Comparison of ENCODE assay signal across 30 cellular contexts in the genomic region with DNA sequence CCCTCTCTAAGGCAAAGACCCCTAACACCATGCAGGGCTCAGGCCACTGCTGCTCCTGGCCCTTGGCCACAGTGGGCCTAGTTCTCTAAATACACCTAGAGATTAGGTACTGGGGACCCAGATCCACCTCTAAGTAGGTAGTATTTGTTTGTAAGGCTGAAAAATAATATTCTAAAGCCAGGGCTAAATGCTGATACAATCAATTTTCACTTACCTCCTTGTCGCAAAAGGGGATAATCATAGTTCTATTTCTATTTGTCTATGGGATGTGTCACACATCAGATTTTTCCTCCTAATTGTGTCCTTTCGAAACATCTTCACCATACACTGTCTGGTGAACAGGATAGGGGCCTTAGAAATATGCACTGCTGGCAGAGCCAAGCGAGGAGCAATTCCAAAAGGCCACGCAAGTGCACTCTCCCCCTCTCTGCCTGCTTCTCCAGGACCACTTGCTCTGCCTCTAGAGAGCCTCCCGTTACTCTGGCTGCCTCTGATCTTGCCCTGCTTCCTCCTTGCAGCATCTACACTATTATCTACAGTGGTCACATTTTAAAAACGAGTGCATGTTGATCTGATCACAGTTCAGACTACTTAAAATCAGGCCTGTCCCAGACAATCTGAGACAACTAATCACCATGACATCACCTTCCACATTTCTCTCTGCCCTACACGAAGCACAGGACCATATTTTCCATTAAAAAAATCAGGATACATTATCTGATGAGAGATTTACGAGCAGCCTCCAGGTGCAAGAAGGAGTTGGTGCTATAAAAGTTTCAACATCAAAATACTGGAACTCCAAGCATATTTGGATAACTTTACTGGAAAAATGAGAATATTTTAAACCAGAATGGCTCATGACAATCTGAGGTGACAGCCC.
DNase-seq lines count a peak whose midpoint lies in the region; ATAC-seq, FAIRE-seq and TF ChIP-seq lines count a peak whose summit lies in the region.
"Had no signal": no experiment of that assay in that cellular context is flagged by ENCODE, and none has a peak within 500 bp of the region (broad histone marks: within the 10 kb centered on the region; RNA-seq: fewer than 3 reads in every experiment).

No MANE protein-coding gene starts in this region.

- FAIRE-seq in H54 (lab: Jason Lieb, UNC): no peak
- FAIRE-seq: islet of Langerhans, K562 had no signal

- CTCF ChIA-PET in WTC11 (lab: Charles Lee): interaction anchor here (2.4 kb wide), 1 partner anchor 45 kb away, joined by 13 read pairs; no protein-coding TSS in a partner anchor

- no peak for ATAC-seq in WTC11
- ATAC-seq in mucosa of descending colon: peak; percentile 25
- ATAC-seq in aorta (ENCODE audit: low FRiP score): no peak
- ATAC-seq: K562, left lung, sciatic nerve had no signal

- H3K4me3 Mint-ChIP-seq in HFFc6 (no peak overlapping the region; the same call in 1 of the 2 replicates), WTC11 (no peak overlapping the region)
- H3K4me3 Mint-ChIP-seq: activated naive CD8-positive, alpha-beta T cell; CD14-positive monocyte; type B pancreatic cell had no signal

- POLR2A ChIA-PET in WTC11 (lab: Charles Lee): no interaction called here

- H3K9me3 Mint-ChIP-seq in HFFc6 (no peaks in the 10 kb centered on the region), WTC11 (no peaks in the 10 kb centered on the region)
- H3K9me3 Mint-ChIP-seq: type B pancreatic cell had no signal

- H3K4me3 ChIP-seq in mucosa of descending colon (no peak overlapping the region), aorta (ENCODE audit: low read length in 2 of 2) (no peak overlapping the region)
- H3K4me3 ChIP-seq: K562, left lung, prostate gland, stomach had no signal

- no peak for TF ChIP-seq POLR2A in H54 (IDR thresholded peaks at IDR 0.05; ENCODE audit: low read depth, low read length)

- H3K36me3 Mint-ChIP-seq in HFFc6 (ENCODE audit: low read depth) (peaks cover 70% of the 10 kb centered on the region), WTC11 (no peaks in the 10 kb centered on the region)
- H3K36me3 Mint-ChIP-seq: activated naive CD8-positive, alpha-beta T cell; CD14-positive monocyte; type B pancreatic cell had no signal

- H3K27me3 ChIP-seq in aorta (ENCODE audit: control insufficient read depth in 1 of 2, insufficient read depth in 2 of 2, low read length in 1 of 2): no peaks in the 10 kb centered on the region
- H3K27me3 ChIP-seq: left lung, neutrophil, stomach had no signal

- WGBS in aorta, 2 donors: 31 to 32% methylated on average over 8 of the region's 8 CpGs

- H3K27me3 Mint-ChIP-seq in HFFc6 (ENCODE audit: insufficient read depth) (peaks cover 12% of the 10 kb centered on the region; the same call in 1 of the 2 replicates), WTC11 (ENCODE audit: low read depth) (no peaks in the 10 kb centered on the region)

- DNase-seq in HFFc6 (no peak), WTC11 (ENCODE audit: low spot score) (no peak), mucosa of descending colon (no peak), aorta (no peak), H54 (ENCODE audit: insufficient read length, low spot score) (no peak), pons (ENCODE audit: low spot score) (no peak)
- DNase-seq in NK-92 treated with Interleukin-12 subunit alpha and Interleukin-12 subunit beta, amount 100 ng/mL, for 24 hours (lab: John Stamatoyannopoulos, UW): no peak
- DNase-seq: activated CD4-positive, alpha-beta T cell treated with anti-CD3 and anti-CD28 coated beads for 48 hours; activated CD8-positive, alpha-beta memory T cell treated with anti-CD3 and anti-CD28 coated beads for 24 hours; Calu3; cortex of kidney; DMS79 treated with DMSO at 0.1 percent for 48 hours; effector memory CD4-positive, alpha-beta T cell; GF-D8; left lung; NCI-H1092; NCI-H1694; SIG-M5; stimulated activated CD4-positive, alpha-beta T cell treated with anti-CD3 and anti-CD28 coated beads, Interleukin-4, amount 100 ng/mL, for 1 hour; stomach; T1000; WERI-Rb-1 had no signal

- no peak for TF ChIP-seq CTCF in HFFc6 (IDR thresholded peaks at IDR 0.05)
- no peak for TF ChIP-seq CTCF in WTC11 (IDR thresholded peaks at IDR 0.05)
- no peak for TF ChIP-seq CTCF in mucosa of descending colon (IDR thresholded peaks at IDR 0.05)

- no peaks in the 10 kb centered on the region for H3K36me3 ChIP-seq in mucosa of descending colon (ENCODE audit: low read depth)
- H3K36me3 ChIP-seq in aorta (ENCODE audit: control insufficient read depth in 1 of 2, insufficient read depth in 2 of 2, low read length in 1 of 2): no peaks in the 10 kb centered on the region
- H3K36me3 ChIP-seq: left lung, neutrophil, prostate gland, stomach, WERI-Rb-1 had no signal

- peak overlapping the region; percentile 33 for H3K27ac Mint-ChIP-seq in HFFc6
- peak overlapping the region; percentile 15; the same call in 1 of the 2 replicates for H3K27ac Mint-ChIP-seq in WTC11
- H3K27ac Mint-ChIP-seq: activated naive CD8-positive, alpha-beta T cell; type B pancreatic cell had no signal

- H3K27ac ChIP-seq in aorta (ENCODE audit: low read depth in 1 of 2, low read length in 2 of 2): peak overlapping the region; percentile 20 to 81
- H3K27ac ChIP-seq: left lung, neutrophil, stomach, WERI-Rb-1 had no signal

- no peaks in the 10 kb centered on the region for H3K4me1 ChIP-seq in mucosa of descending colon (ENCODE audit: low read depth)
- H3K4me1 ChIP-seq in aorta (ENCODE audit: control insufficient read depth in 1 of 2, insufficient read depth in 2 of 2, low read length in 2 of 2): peaks cover 0 to 4% of the 10 kb centered on the region in 2 donors
- H3K4me1 ChIP-seq: left lung had no signal

- H3K4me1 Mint-ChIP-seq in HFFc6 (ENCODE audit: low read depth) (peaks cover 76% of the 10 kb centered on the region), WTC11 (peaks cover 14% of the 10 kb centered on the region)

- H3K9me3 ChIP-seq in mucosa of descending colon (no peaks in the 10 kb centered on the region), aorta (ENCODE audit: control insufficient read depth, low read length) (no peaks in the 10 kb centered on the region)
- H3K9me3 ChIP-seq: left lung, neutrophil, prostate gland, stomach had no signal

- intact Hi-C loops in mucosa of descending colon (cut with DNase I, micrococcal nuclease) (no loop called here), aorta (cut with DNase I) (loop anchor here in 1 of 2 donors (5.0 kb wide), 1 partner anchor 114 kb away; a partner anchor contains a TSS)

TF ChIP-seq in WTC11, 78 proteins besides CTCF, POLR2A, EP300 and RAD21 (continues in another document):
- TF ChIP-seq, protein P1, sequence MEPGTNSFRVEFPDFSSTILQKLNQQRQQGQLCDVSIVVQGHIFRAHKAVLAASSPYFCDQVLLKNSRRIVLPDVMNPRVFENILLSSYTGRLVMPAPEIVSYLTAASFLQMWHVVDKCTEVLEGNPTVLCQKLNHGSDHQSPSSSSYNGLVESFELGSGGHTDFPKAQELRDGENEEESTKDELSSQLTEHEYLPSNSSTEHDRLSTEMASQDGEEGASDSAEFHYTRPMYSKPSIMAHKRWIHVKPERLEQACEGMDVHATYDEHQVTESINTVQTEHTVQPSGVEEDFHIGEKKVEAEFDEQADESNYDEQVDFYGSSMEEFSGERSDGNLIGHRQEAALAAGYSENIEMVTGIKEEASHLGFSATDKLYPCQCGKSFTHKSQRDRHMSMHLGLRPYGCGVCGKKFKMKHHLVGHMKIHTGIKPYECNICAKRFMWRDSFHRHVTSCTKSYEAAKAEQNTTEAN (CRISPR knock-in tag; IDR thresholded peaks at IDR 0.05): no peak
- TF ChIP-seq ZNF423 (CRISPR knock-in tag; IDR thresholded peaks at IDR 0.05): no peak
- TF ChIP-seq, protein P2, sequence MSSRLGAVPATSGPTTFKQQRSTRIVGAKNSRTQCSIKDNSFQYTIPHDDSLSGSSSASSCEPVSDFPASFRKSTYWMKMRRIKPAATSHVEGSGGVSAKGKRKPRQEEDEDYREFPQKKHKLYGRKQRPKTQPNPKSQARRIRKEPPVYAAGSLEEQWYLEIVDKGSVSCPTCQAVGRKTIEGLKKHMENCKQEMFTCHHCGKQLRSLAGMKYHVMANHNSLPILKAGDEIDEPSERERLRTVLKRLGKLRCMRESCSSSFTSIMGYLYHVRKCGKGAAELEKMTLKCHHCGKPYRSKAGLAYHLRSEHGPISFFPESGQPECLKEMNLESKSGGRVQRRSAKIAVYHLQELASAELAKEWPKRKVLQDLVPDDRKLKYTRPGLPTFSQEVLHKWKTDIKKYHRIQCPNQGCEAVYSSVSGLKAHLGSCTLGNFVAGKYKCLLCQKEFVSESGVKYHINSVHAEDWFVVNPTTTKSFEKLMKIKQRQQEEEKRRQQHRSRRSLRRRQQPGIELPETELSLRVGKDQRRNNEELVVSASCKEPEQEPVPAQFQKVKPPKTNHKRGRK (CRISPR knock-in tag; IDR thresholded peaks at IDR 0.05; ENCODE audit: borderline replicate concordance): no peak
- TF ChIP-seq FOXJ3 (CRISPR knock-in tag; IDR thresholded peaks at IDR 0.05; ENCODE audit: borderline replicate concordance): no peak
- TF ChIP-seq, protein P3, sequence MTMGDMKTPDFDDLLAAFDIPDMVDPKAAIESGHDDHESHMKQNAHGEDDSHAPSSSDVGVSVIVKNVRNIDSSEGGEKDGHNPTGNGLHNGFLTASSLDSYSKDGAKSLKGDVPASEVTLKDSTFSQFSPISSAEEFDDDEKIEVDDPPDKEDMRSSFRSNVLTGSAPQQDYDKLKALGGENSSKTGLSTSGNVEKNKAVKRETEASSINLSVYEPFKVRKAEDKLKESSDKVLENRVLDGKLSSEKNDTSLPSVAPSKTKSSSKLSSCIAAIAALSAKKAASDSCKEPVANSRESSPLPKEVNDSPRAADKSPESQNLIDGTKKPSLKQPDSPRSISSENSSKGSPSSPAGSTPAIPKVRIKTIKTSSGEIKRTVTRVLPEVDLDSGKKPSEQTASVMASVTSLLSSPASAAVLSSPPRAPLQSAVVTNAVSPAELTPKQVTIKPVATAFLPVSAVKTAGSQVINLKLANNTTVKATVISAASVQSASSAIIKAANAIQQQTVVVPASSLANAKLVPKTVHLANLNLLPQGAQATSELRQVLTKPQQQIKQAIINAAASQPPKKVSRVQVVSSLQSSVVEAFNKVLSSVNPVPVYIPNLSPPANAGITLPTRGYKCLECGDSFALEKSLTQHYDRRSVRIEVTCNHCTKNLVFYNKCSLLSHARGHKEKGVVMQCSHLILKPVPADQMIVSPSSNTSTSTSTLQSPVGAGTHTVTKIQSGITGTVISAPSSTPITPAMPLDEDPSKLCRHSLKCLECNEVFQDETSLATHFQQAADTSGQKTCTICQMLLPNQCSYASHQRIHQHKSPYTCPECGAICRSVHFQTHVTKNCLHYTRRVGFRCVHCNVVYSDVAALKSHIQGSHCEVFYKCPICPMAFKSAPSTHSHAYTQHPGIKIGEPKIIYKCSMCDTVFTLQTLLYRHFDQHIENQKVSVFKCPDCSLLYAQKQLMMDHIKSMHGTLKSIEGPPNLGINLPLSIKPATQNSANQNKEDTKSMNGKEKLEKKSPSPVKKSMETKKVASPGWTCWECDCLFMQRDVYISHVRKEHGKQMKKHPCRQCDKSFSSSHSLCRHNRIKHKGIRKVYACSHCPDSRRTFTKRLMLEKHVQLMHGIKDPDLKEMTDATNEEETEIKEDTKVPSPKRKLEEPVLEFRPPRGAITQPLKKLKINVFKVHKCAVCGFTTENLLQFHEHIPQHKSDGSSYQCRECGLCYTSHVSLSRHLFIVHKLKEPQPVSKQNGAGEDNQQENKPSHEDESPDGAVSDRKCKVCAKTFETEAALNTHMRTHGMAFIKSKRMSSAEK (CRISPR knock-in tag; IDR thresholded peaks at IDR 0.05; ENCODE audit: borderline replicate concordance): no peak
